Comparison of ENCODE assay signal across 14 cellular contexts in the genomic region with DNA sequence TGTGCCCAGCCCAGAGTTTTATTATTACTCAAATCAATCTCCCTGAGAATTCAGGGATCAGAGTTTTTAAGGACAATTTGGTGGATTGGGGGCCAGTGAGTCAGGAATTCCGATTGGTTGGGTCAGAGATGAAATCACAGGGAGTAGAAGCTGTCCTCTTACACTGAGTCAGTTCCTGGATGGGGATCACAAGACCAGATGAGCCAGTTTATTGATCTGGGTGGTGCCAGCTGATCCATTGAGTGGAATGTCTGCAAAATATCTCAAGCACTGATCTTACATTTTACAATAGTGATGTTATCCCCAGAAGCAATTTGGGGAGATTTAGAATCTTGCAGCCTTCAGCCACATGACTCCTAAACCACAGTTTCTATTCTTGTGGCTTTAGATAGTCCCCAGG.
"Had no signal": no experiment of that assay in that cellular context is flagged by ENCODE, and none has a peak within 500 bp of the region (broad histone marks: within the 10 kb centered on the region; RNA-seq: fewer than 3 reads in every experiment).

No MANE protein-coding gene starts in this region.

- H3K27me3 ChIP-seq: esophagus muscularis mucosa, neural progenitor cell, ovary, sigmoid colon, stomach had no signal

- H3K27ac Mint-ChIP-seq: neural progenitor cell had no signal

- FAIRE-seq: astrocyte had no signal

- H3K9ac ChIP-seq: neural progenitor cell had no signal

- H3K4me3 ChIP-seq: esophagus muscularis mucosa, lung, neural progenitor cell, ovary, sigmoid colon, stomach had no signal

- H3K27ac ChIP-seq: esophagus muscularis mucosa, neural progenitor cell, ovary, sigmoid colon, stomach, VCaP had no signal

- DNase-seq: activated CD4-positive, alpha-beta T cell treated with anti-CD3 and anti-CD28 coated beads for 1 hour; activated CD4-positive, alpha-beta T cell treated with anti-CD3 and anti-CD28 coated beads, Interleukin-2, amount 50 U/mL, for 48 hours; activated naive CD4-positive, alpha-beta T cell treated with anti-CD3 and anti-CD28 coated beads, Interleukin-2, amount 50 U/mL, for 16 hours; foreskin melanocyte; left cardiac atrium; ovary; sigmoid colon; stimulated activated CD4-positive, alpha-beta T cell treated with anti-CD3 and anti-CD28 coated beads, Interleukin-2, amount 100 ng/mL, for 24 hours; stomach had no signal

- H3K36me3 Mint-ChIP-seq: neural progenitor cell had no signal

- H3K4me1 ChIP-seq: esophagus muscularis mucosa, neural progenitor cell, sigmoid colon, stomach had no signal

- H3K4me3 Mint-ChIP-seq: neural progenitor cell had no signal

- H3K4me2 ChIP-seq: neural progenitor cell had no signal

- H3K4me1 Mint-ChIP-seq: neural progenitor cell had no signal

- H3K36me3 ChIP-seq: esophagus muscularis mucosa, ovary, sigmoid colon, stomach had no signal

- ATAC-seq: left cardiac atrium had no signal

- H2AFZ ChIP-seq: neural progenitor cell had no signal

- H3K9me3 ChIP-seq: ovary had no signal
